1 cellular context compared by ENCODE assay signal in genomic region chr13:21675095-21676007, GRCh38.
A peak's percentile ranks its signal among the peaks of the same experiment; 100 is the strongest.
TF ChIP-seq lines count a peak whose summit lies in the region.

No MANE protein-coding gene starts in this region.

TF ChIP-seq in HEK293, 187 proteins besides CTCF, POLR2A, EP300 and RAD21 (continued from another document):
- TF ChIP-seq PRDM4 (tag by site-specific recombination; IDR thresholded peaks at IDR 0.05) (no peak), ZNF266 (tag by site-specific recombination; IDR thresholded peaks at IDR 0.05; ENCODE audit: low read depth) (no peak), ZNF223 (tag by site-specific recombination; IDR thresholded peaks at IDR 0.05) (no peak), ZNF571 (tag by site-specific recombination; IDR thresholded peaks at IDR 0.05) (no peak), ZBTB48 (tag by site-specific recombination; IDR thresholded peaks at IDR 0.05) (no peak), ZNF184 (tag by site-specific recombination; IDR thresholded peaks at IDR 0.05) (no peak), PRDM2 (tag by site-specific recombination; IDR thresholded peaks at IDR 0.05; ENCODE audit: borderline replicate concordance) (no peak), GLIS1 (tag by site-specific recombination; IDR thresholded peaks at IDR 0.05) (peak; percentile 93), ZSCAN5A (tag by site-specific recombination; IDR thresholded peaks at IDR 0.05) (no peak), ZNF133 (tag by site-specific recombination; IDR thresholded peaks at IDR 0.05) (no peak), ZNF175 (tag by site-specific recombination; IDR thresholded peaks at IDR 0.05) (no peak), ZNF529 (tag by site-specific recombination; IDR thresholded peaks at IDR 0.05; ENCODE audit: insufficient replicate concordance) (no peak), ZNF157 (tag by site-specific recombination; IDR thresholded peaks at IDR 0.05) (no peak), SETDB1 (IDR thresholded peaks at IDR 0.05; ENCODE audit: insufficient read length, low read length) (no peak), ZNF623 (tag by site-specific recombination; IDR thresholded peaks at IDR 0.05) (no peak), ZNF560 (tag by site-specific recombination; IDR thresholded peaks at IDR 0.05; ENCODE audit: borderline replicate concordance) (no peak), ZNF416 (tag by site-specific recombination; IDR thresholded peaks at IDR 0.05) (no peak), ZNF26 (tag by site-specific recombination; IDR thresholded peaks at IDR 0.05) (no peak), ZXDB (tag by site-specific recombination; IDR thresholded peaks at IDR 0.05) (peak; percentile 24; the same call in 1 of the 2 replicates), ZNF16 (tag by site-specific recombination; IDR thresholded peaks at IDR 0.05; ENCODE audit: low read depth) (no peak), EGR2 (tag by site-specific recombination; IDR thresholded peaks at IDR 0.05; ENCODE audit: low read depth) (peak; percentile 79), ZNF600 (tag by site-specific recombination; IDR thresholded peaks at IDR 0.05) (peak; percentile 69), ZNF518A (tag by site-specific recombination; conservative IDR thresholded peaks at IDR 0.05; ENCODE audit: low read depth) (no peak), HOXA7 (CRISPR knock-in tag; IDR thresholded peaks at IDR 0.05; ENCODE audit: borderline replicate concordance) (no peak), OSR2 (tag by site-specific recombination; IDR thresholded peaks at IDR 0.05) (peak; percentile 61), ZNF148 (tag by site-specific recombination; IDR thresholded peaks at IDR 0.05; ENCODE audit: borderline replicate concordance) (no peak), ZFP3 (tag by site-specific recombination; IDR thresholded peaks at IDR 0.05; ENCODE audit: low read depth) (no peak), ZNF169 (tag by site-specific recombination; IDR thresholded peaks at IDR 0.05) (no peak), ZNF202 (tag by site-specific recombination; IDR thresholded peaks at IDR 0.05; ENCODE audit: borderline replicate concordance) (no peak), ZNF366 (tag by site-specific recombination; conservative IDR thresholded peaks at IDR 0.05) (no peak), BCL11B (tag by site-specific recombination; IDR thresholded peaks at IDR 0.05; ENCODE audit: low read depth) (no peak), ZBTB8A (tag by site-specific recombination; IDR thresholded peaks at IDR 0.05) (peak; percentile 76), ZNF621 (tag by site-specific recombination; IDR thresholded peaks at IDR 0.05) (no peak), ZNF354C (tag by site-specific recombination; IDR thresholded peaks at IDR 0.05; ENCODE audit: borderline replicate concordance, low read depth) (no peak), ZNF510 (tag by site-specific recombination; IDR thresholded peaks at IDR 0.05; ENCODE audit: insufficient replicate concordance) (no peak), ZNF548 (tag by site-specific recombination; IDR thresholded peaks at IDR 0.05) (no peak), ZNF19 (tag by site-specific recombination; IDR thresholded peaks at IDR 0.05; ENCODE audit: low read depth) (no peak), ZNF555 (tag by site-specific recombination; conservative IDR thresholded peaks at IDR 0.05) (no peak), KLF8 (tag by site-specific recombination; IDR thresholded peaks at IDR 0.05) (peak; percentile 68; the same call in 1 of the 2 replicates), ZBTB17 (tag by site-specific recombination; IDR thresholded peaks at IDR 0.05) (no peak), SALL2 (tag by site-specific recombination; IDR thresholded peaks at IDR 0.05; ENCODE audit: borderline replicate concordance) (no peak), ZNF692 (tag by site-specific recombination; IDR thresholded peaks at IDR 0.05) (peak; percentile 35; the same call in 1 of the 2 replicates), REPIN1 (tag by site-specific recombination; IDR thresholded peaks at IDR 0.05; ENCODE audit: low read depth) (no peak), ZNF530 (tag by site-specific recombination; IDR thresholded peaks at IDR 0.05; ENCODE audit: low read depth) (no peak), ZNF24 (tag by site-specific recombination; IDR thresholded peaks at IDR 0.05) (no peak), ZNF10 (tag by site-specific recombination; IDR thresholded peaks at IDR 0.05) (no peak)
